ENCODE assay signal across 12 cellular contexts in genomic region chr1:171507435-171507834, GRCh38. TPM values are rescaled to one million over a fixed set of nuclear protein-coding genes. Genes with fewer than 3 reads are reported as not detected.
DNase-seq lines count a peak whose midpoint lies in the region; ATAC-seq, FAIRE-seq and TF ChIP-seq lines count a peak whose summit lies in the region.
"Had no signal": no experiment of that assay in that cellular context is flagged by ENCODE, and none has a peak within 500 bp of the region (broad histone marks: within the 10 kb centered on the region; RNA-seq: fewer than 3 reads in every experiment).

No MANE protein-coding gene starts in this region.

- H3K9me3 ChIP-seq in gastrocnemius medialis (no peaks in the 10 kb centered on the region), SJCRH30 (replicated peaks) (no peaks in the 10 kb centered on the region)

- no peaks in the 10 kb centered on the region for H3K36me3 ChIP-seq in bronchial epithelial cell (ENCODE audit: control insufficient read depth, insufficient read depth, low read length)
- H3K36me3 ChIP-seq in gastrocnemius medialis, result no peaks in the 10 kb centered on the region
- H3K36me3 ChIP-seq in SJCRH30, result peaks cover 5% of the 10 kb centered on the region; the same call in 1 of the 2 replicates

- H3K27ac Mint-ChIP-seq in activated naive CD4-positive, alpha-beta T cell treated with anti-CD3 and anti-CD28 coated beads, Interleukin-2, amount 10 ng/mL, durations not matched to agents 7 days and 5 days, result peak overlapping the region; percentile 16
- H3K27ac Mint-ChIP-seq: GM23338 had no signal

- no peak overlapping the region for H3K4me3 Mint-ChIP-seq in activated naive CD4-positive, alpha-beta T cell treated with anti-CD3 and anti-CD28 coated beads, Interleukin-2, amount 10 ng/mL, durations not matched to agents 7 days and 5 days
- H3K4me3 Mint-ChIP-seq: GM23338 had no signal

- ATAC-seq in HG02884 (IDR thresholded peaks at IDR 0.05; ENCODE audit: unreplicated experiment) (peak; percentile 45), gastrocnemius medialis (peak; percentile 60 to 91)
- ATAC-seq: left colon had no signal

- H3K27ac ChIP-seq in gastrocnemius medialis (no peak overlapping the region), SJCRH30 (no peak overlapping the region)

- intact Hi-C loops in gastrocnemius medialis (cut with DNase I; ENCODE audit: low total_unique reads), result no loop called here

- no peak for DNase-seq in activated naive CD4-positive, alpha-beta T cell treated with anti-CD3 and anti-CD28 coated beads, Interleukin-2, amount 10 ng/mL, durations not matched to agents 7 days and 5 days
- DNase-seq in activated naive CD4-positive, alpha-beta T cell treated with Interleukin-2 at 50 U/mL for 16 hours, result no peak
- DNase-seq in bronchial epithelial cell (ENCODE audit: low read depth) (peak; percentile 26), gastrocnemius medialis (no peak), NCI-H748 treated with DMSO at 0.1 percent for 48 hours (lab: John Stamatoyannopoulos, UW) (no peak), GDM1 (lab: John Stamatoyannopoulos, UW) (no peak), SJCRH30 (no peak)
- DNase-seq: activated CD4-positive, CD25-positive, alpha-beta regulatory T cell; hypothalamus; left colon had no signal

- H3K27me3 Mint-ChIP-seq in activated naive CD4-positive, alpha-beta T cell treated with anti-CD3 and anti-CD28 coated beads, Interleukin-2, amount 10 ng/mL, durations not matched to agents 7 days and 5 days, result no peaks in the 10 kb centered on the region

- H3K27me3 ChIP-seq in bronchial epithelial cell (ENCODE audit: control insufficient read depth, insufficient read depth, low read length) (no peaks in the 10 kb centered on the region), gastrocnemius medialis (no peaks in the 10 kb centered on the region), SJCRH30 (no peaks in the 10 kb centered on the region)

- peaks cover 77% of the 10 kb centered on the region for H3K4me1 Mint-ChIP-seq in activated naive CD4-positive, alpha-beta T cell treated with anti-CD3 and anti-CD28 coated beads, Interleukin-2, amount 10 ng/mL, durations not matched to agents 7 days and 5 days

- H3K9me3 Mint-ChIP-seq in activated naive CD4-positive, alpha-beta T cell treated with anti-CD3 and anti-CD28 coated beads, Interleukin-2, amount 10 ng/mL, durations not matched to agents 7 days and 5 days, result no peaks in the 10 kb centered on the region
- H3K9me3 Mint-ChIP-seq: GM23338 had no signal

- H3K36me3 Mint-ChIP-seq in activated naive CD4-positive, alpha-beta T cell treated with anti-CD3 and anti-CD28 coated beads, Interleukin-2, amount 10 ng/mL, durations not matched to agents 7 days and 5 days, result peaks cover 22% of the 10 kb centered on the region

- CTCF ChIA-PET in activated naive CD4-positive, alpha-beta T cell treated with anti-CD3 and anti-CD28 coated beads, Interleukin-2, amount 10 ng/mL, durations not matched to agents 7 days and 5 days (lab: Charles Lee), result interaction anchor here (2.6 kb wide), 1 partner anchor 22 kb away, joined by 7 read pairs; the partner anchor contains the start of gene PRRC2C

- TF ChIP-seq CTCF in bronchial epithelial cell (IDR thresholded peaks at IDR 0.05; ENCODE audit: insufficient read depth, low read length, severe bottlenecking), result no peak
- TF ChIP-seq CTCF in gastrocnemius medialis (IDR thresholded peaks at IDR 0.05 in 4 of 5, conservative IDR thresholded peaks at IDR 0.05 in 1 of 5), result no peak

- H3K4me1 ChIP-seq in gastrocnemius medialis (peaks cover 24 to 37% of the 10 kb centered on the region in 2 donors), SJCRH30 (no peaks in the 10 kb centered on the region)

- no peak for FAIRE-seq in bronchial epithelial cell (lab: Jason Lieb, UNC)

- H3K4me3 ChIP-seq in bronchial epithelial cell (ENCODE audit: low read depth, low read length) (no peak overlapping the region), gastrocnemius medialis (no peak overlapping the region), SJCRH30 (no peak overlapping the region)
- H3K4me3 ChIP-seq: GM23338 had no signal

- in situ Hi-C loops in gastrocnemius medialis (cut with MboI; ENCODE audit: low sequenced_read_pairs in 4 of 4), result no loop called here

- no peak for TF ChIP-seq POLR2A in gastrocnemius medialis (IDR thresholded peaks at IDR 0.05)

RNA-seq across cellular contexts. Expression of gene PRRC2C, which starts 22.1 kb away (rescaled TPM):
- total RNA-seq in bronchial epithelial cell (38.2 and 54.9 TPM in 2 replicates), gastrocnemius medialis (10 to 100 TPM; 40.9 to 45.7 (median 42.0) TPM)
- 90.8 and 94.1 TPM in 2 replicates for total RNA-seq in SJCRH30 (2014; rRNA removed; shearing (Covaris generic))
